Comparison of ENCODE assay signal across 34 cellular contexts in genomic region chr5:108564441-108564840, GRCh38.
"Had no signal": no experiment of that assay in that cellular context is flagged by ENCODE, and none has a peak within 500 bp of the region (broad histone marks: within the 10 kb centered on the region; RNA-seq: fewer than 3 reads in every experiment).

No MANE protein-coding gene starts in this region.

- H3K9me3 Mint-ChIP-seq: activated CD4-positive, alpha-beta memory T cell treated with anti-CD3 and anti-CD28 coated beads for 36 hours; activated CD4-positive, alpha-beta T cell treated with anti-CD3 and anti-CD28 coated beads, Interleukin-2, amount 10 ng/mL, durations not matched to agents 24 days and 14 days; activated naive CD4-positive, alpha-beta T cell treated with anti-CD3 and anti-CD28 coated beads, Interleukin-2, amount 10 ng/mL, durations not matched to agents 7 days and 5 days; activated naive CD4-positive, alpha-beta T cell treated with anti-CD3 and anti-CD28 coated beads, Interleukin-2, amount 50 U/mL, for 72 hours; activated naive CD8-positive, alpha-beta T cell treated with anti-CD3 and anti-CD28 coated beads, Interleukin-2, amount 10 ng/mL, durations not matched to agents 7 days and 5 days; activated T-helper 1 cell treated with anti-CD3 and anti-CD28 coated beads, Interleukin-12 subunit alpha, Interleukin-12 subunit beta, Interleukin-2, Interleukin-4 antibody, amounts not matched to agents 30 ng/mL and 10 ng/mL and 1 ng/mL, durations not matched to agents 14 hours and 24 hours and 36 hours; activated T-helper 2 cell treated with anti-CD3 and anti-CD28 coated beads, Interferon-gamma antibody, Interleukin-2, Interleukin-4, amounts not matched to agents 10 μg/mL and 5 μg/mL and 100 μg/mL, durations not matched to agents 14 hours and 24 hours and 36 hours; T-helper 1 cell treated with Interleukin-12 subunit alpha and Interleukin-12 subunit beta and Interleukin-4 antibody, amounts not matched to agents 30 μg/mL and 1 μg/mL, for 36 hours; T-helper 2 cell treated with Interferon-gamma antibody and Interleukin-4, amounts not matched to agents 5 μg/mL and 100 μg/mL, for 36 hours had no signal

- H3K4me1 Mint-ChIP-seq: activated CD4-positive, alpha-beta T cell treated with anti-CD3 and anti-CD28 coated beads for 36 hours; activated CD4-positive, alpha-beta T cell treated with anti-CD3 and anti-CD28 coated beads, Interleukin-2, amount 10 ng/mL, durations not matched to agents 24 days and 14 days; activated CD8-positive, alpha-beta memory T cell treated with anti-CD3 and anti-CD28 coated beads, Interleukin-2, amount 10 ng/mL, durations not matched to agents 7 days and 5 days; activated naive CD4-positive, alpha-beta T cell treated with anti-CD3 and anti-CD28 coated beads, Interleukin-2, amount 10 ng/mL, durations not matched to agents 7 days and 5 days; activated naive CD8-positive, alpha-beta T cell treated with anti-CD3 and anti-CD28 coated beads, Interleukin-2, amount 10 ng/mL, durations not matched to agents 7 days and 5 days; brain had no signal

- H3K9me3 ChIP-seq: ascending aorta, breast epithelium, colonic mucosa, esophagus squamous epithelium, gastroesophageal sphincter, heart right ventricle had no signal

- DNase-seq: activated CD4-positive, alpha-beta memory T cell treated with anti-CD3 and anti-CD28 coated beads for 36 hours; activated CD4-positive, alpha-beta T cell treated with anti-CD3 and anti-CD28 coated beads for 36 hours; activated CD4-positive, alpha-beta T cell treated with anti-CD3 and anti-CD28 coated beads, Interleukin-2, amount 10 ng/mL, durations not matched to agents 24 days and 14 days; activated CD4-positive, CD25-positive, alpha-beta regulatory T cell; activated CD4-positive, CD25-positive, alpha-beta regulatory T cell treated with anti-CD3 and anti-CD28 coated beads, Interleukin-2, amount 50 U/mL, for 72 hours; activated CD8-positive, alpha-beta memory T cell treated with anti-CD3 and anti-CD28 coated beads, Interleukin-2, amount 10 ng/mL, durations not matched to agents 7 days and 5 days; activated CD8-positive, alpha-beta memory T cell treated with anti-CD3 and anti-CD28 coated beads, Interleukin-2, amount 50 U/mL, for 4 hours; activated CD8-positive, alpha-beta T cell treated with anti-CD3 and anti-CD28 coated beads, Interleukin-2, amount 10 ng/mL, durations not matched to agents 7 days and 5 days; activated effector memory CD4-positive, alpha-beta T cell treated with anti-CD3 and anti-CD28 coated beads, Interleukin-2, amount 50 U/mL, for 16 hours; activated naive CD4-positive, alpha-beta T cell; activated naive CD4-positive, alpha-beta T cell treated with anti-CD3 and anti-CD28 coated beads, Interleukin-2, amount 10 ng/mL, durations not matched to agents 7 days and 5 days; activated naive CD8-positive, alpha-beta T cell treated with anti-CD3 and anti-CD28 coated beads, Interleukin-2, amount 10 ng/mL, durations not matched to agents 7 days and 5 days; activated T-cell treated with anti-CD3 and anti-CD28 coated beads, Interleukin-2, amount 50 U/mL, for 1 hour; activated T-cell treated with anti-CD3 and anti-CD28 coated beads, Interleukin-2, amount 50 U/mL, for 48 hours; central memory CD4-positive, alpha-beta T cell; cerebellar nuclear complex; colonic mucosa; effector CD8-positive, alpha-beta T cell; esophagus squamous epithelium; foreskin melanocyte; heart right ventricle; T1000; WERI-Rb-1 had no signal

- H3K27me3 Mint-ChIP-seq: activated CD4-positive, alpha-beta memory T cell treated with anti-CD3 and anti-CD28 coated beads for 36 hours; activated CD4-positive, alpha-beta T cell treated with anti-CD3 and anti-CD28 coated beads, Interleukin-2, amount 10 ng/mL, durations not matched to agents 24 days and 14 days; activated naive CD4-positive, alpha-beta T cell treated with anti-CD3 and anti-CD28 coated beads, Interleukin-2, amount 10 ng/mL, durations not matched to agents 7 days and 5 days; activated naive CD8-positive, alpha-beta T cell treated with anti-CD3 and anti-CD28 coated beads, Interleukin-2, amount 10 ng/mL, durations not matched to agents 7 days and 5 days; brain had no signal

- H3K36me3 Mint-ChIP-seq: activated CD4-positive, alpha-beta memory T cell treated with anti-CD3 and anti-CD28 coated beads for 36 hours; activated CD8-positive, alpha-beta memory T cell treated with anti-CD3 and anti-CD28 coated beads, Interleukin-2, amount 10 ng/mL, durations not matched to agents 7 days and 5 days; activated naive CD4-positive, alpha-beta T cell treated with anti-CD3 and anti-CD28 coated beads, Interleukin-2, amount 10 ng/mL, durations not matched to agents 7 days and 5 days; activated naive CD4-positive, alpha-beta T cell treated with anti-CD3 and anti-CD28 coated beads, Interleukin-2, amount 50 U/mL, for 72 hours; activated naive CD8-positive, alpha-beta T cell treated with anti-CD3 and anti-CD28 coated beads, Interleukin-2, amount 10 ng/mL, durations not matched to agents 7 days and 5 days; brain had no signal

- H3K36me3 ChIP-seq: ascending aorta, breast epithelium, cardiac muscle cell, colonic mucosa, esophagus squamous epithelium, gastroesophageal sphincter, heart right ventricle, WERI-Rb-1 had no signal

- H3K27ac Mint-ChIP-seq: activated CD4-positive, alpha-beta memory T cell treated with anti-CD3 and anti-CD28 coated beads for 36 hours; activated CD4-positive, alpha-beta T cell treated with anti-CD3 and anti-CD28 coated beads for 36 hours; activated CD4-positive, alpha-beta T cell treated with anti-CD3 and anti-CD28 coated beads, Interleukin-2, amount 10 ng/mL, durations not matched to agents 24 days and 14 days; activated CD8-positive, alpha-beta memory T cell treated with anti-CD3 and anti-CD28 coated beads, Interleukin-2, amount 10 ng/mL, durations not matched to agents 7 days and 5 days; activated CD8-positive, alpha-beta T cell treated with anti-CD3 and anti-CD28 coated beads, Interleukin-2, amount 10 ng/mL, durations not matched to agents 7 days and 5 days; activated naive CD4-positive, alpha-beta T cell treated with anti-CD3 and anti-CD28 coated beads, Interleukin-2, amount 10 ng/mL, durations not matched to agents 7 days and 5 days; activated naive CD4-positive, alpha-beta T cell treated with anti-CD3 and anti-CD28 coated beads, Interleukin-2, amount 50 U/mL, for 72 hours; activated naive CD8-positive, alpha-beta T cell treated with anti-CD3 and anti-CD28 coated beads, Interleukin-2, amount 10 ng/mL, durations not matched to agents 7 days and 5 days; activated T-helper 1 cell treated with anti-CD3 and anti-CD28 coated beads, Interleukin-12 subunit alpha, Interleukin-12 subunit beta, Interleukin-2, Interleukin-4 antibody, amounts not matched to agents 30 ng/mL and 10 ng/mL and 1 ng/mL, durations not matched to agents 14 hours and 24 hours and 36 hours; activated T-helper 2 cell treated with anti-CD3 and anti-CD28 coated beads, Interferon-gamma antibody, Interleukin-2, Interleukin-4, amounts not matched to agents 10 μg/mL and 5 μg/mL and 100 μg/mL, durations not matched to agents 14 hours and 24 hours and 36 hours; brain; T-helper 1 cell treated with Interleukin-12 subunit alpha and Interleukin-12 subunit beta and Interleukin-4 antibody, amounts not matched to agents 30 μg/mL and 1 μg/mL, for 36 hours; T-helper 2 cell treated with Interferon-gamma antibody and Interleukin-4, amounts not matched to agents 5 μg/mL and 100 μg/mL, for 36 hours had no signal

- ATAC-seq: activated CD4-positive, alpha-beta T cell treated with anti-CD3 and anti-CD28 coated beads for 36 hours; activated CD8-positive, alpha-beta memory T cell treated with anti-CD3 and anti-CD28 coated beads, Interleukin-2, amount 10 ng/mL, durations not matched to agents 7 days and 5 days; activated CD8-positive, alpha-beta T cell treated with anti-CD3 and anti-CD28 coated beads, Interleukin-2, amount 10 ng/mL, durations not matched to agents 7 days and 5 days; activated naive CD4-positive, alpha-beta T cell treated with anti-CD3 and anti-CD28 coated beads, Interleukin-2, amount 50 U/mL, for 72 hours; gastroesophageal sphincter; heart right ventricle had no signal

- H3K4me3 Mint-ChIP-seq: activated CD4-positive, alpha-beta memory T cell treated with anti-CD3 and anti-CD28 coated beads for 36 hours; activated CD4-positive, alpha-beta T cell treated with anti-CD3 and anti-CD28 coated beads for 36 hours; activated CD4-positive, alpha-beta T cell treated with anti-CD3 and anti-CD28 coated beads, Interleukin-2, amount 10 ng/mL, durations not matched to agents 24 days and 14 days; activated CD8-positive, alpha-beta memory T cell treated with anti-CD3 and anti-CD28 coated beads, Interleukin-2, amount 10 ng/mL, durations not matched to agents 7 days and 5 days; activated CD8-positive, alpha-beta T cell treated with anti-CD3 and anti-CD28 coated beads, Interleukin-2, amount 10 ng/mL, durations not matched to agents 7 days and 5 days; activated naive CD4-positive, alpha-beta T cell treated with anti-CD3 and anti-CD28 coated beads, Interleukin-2, amount 10 ng/mL, durations not matched to agents 7 days and 5 days; activated naive CD8-positive, alpha-beta T cell treated with anti-CD3 and anti-CD28 coated beads, Interleukin-2, amount 10 ng/mL, durations not matched to agents 7 days and 5 days; activated T-helper 1 cell treated with anti-CD3 and anti-CD28 coated beads, Interleukin-12 subunit alpha, Interleukin-12 subunit beta, Interleukin-2, Interleukin-4 antibody, amounts not matched to agents 30 ng/mL and 10 ng/mL and 1 ng/mL, durations not matched to agents 14 hours and 24 hours and 36 hours; brain; T-helper 1 cell treated with Interleukin-12 subunit alpha and Interleukin-12 subunit beta and Interleukin-4 antibody, amounts not matched to agents 30 μg/mL and 1 μg/mL, for 36 hours; T-helper 2 cell treated with Interferon-gamma antibody and Interleukin-4, amounts not matched to agents 5 μg/mL and 100 μg/mL, for 36 hours had no signal

- H3K27ac ChIP-seq: ascending aorta, breast epithelium, cardiac muscle cell, colonic mucosa, epithelial cell of prostate, esophagus squamous epithelium, gastroesophageal sphincter, heart right ventricle, WERI-Rb-1 had no signal

- H3K4me1 ChIP-seq: ascending aorta, breast epithelium, colonic mucosa, esophagus squamous epithelium had no signal

- H3K4me3 ChIP-seq: ascending aorta, breast epithelium, cardiac muscle cell, colonic mucosa, esophagus squamous epithelium, gastroesophageal sphincter, heart right ventricle had no signal

- H3K27me3 ChIP-seq: ascending aorta, breast epithelium, cardiac muscle cell, colonic mucosa, esophagus squamous epithelium, gastroesophageal sphincter, heart right ventricle had no signal
